Comparison of ENCODE assay signal across 9 cellular contexts in the genomic region with DNA sequence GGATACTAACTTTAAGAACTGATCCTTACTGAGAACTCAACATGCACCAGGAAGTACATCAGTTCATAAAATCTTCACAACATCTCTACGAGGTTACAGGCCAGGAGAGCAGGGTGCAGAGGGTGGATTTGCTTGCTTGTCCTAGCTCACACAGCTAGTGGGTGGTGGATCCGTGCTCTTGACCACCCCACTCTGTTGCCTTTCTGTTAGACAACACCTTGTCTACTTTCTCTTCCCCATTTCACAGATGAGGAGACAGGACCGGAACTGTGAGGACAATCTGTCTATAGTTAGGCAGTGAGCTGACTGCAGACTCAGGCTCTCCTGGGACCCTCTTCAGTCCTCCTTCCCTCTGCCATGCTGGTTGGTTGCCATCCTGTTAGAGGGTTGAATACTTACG.
DNase-seq lines count a peak whose midpoint lies in the region; ATAC-seq and TF ChIP-seq lines count a peak whose summit lies in the region.
"Had no signal": no experiment of that assay in that cellular context is flagged by ENCODE, and none has a peak within 500 bp of the region (broad histone marks: within the 10 kb centered on the region; RNA-seq: fewer than 3 reads in every experiment).

No MANE protein-coding gene starts in this region.

- peaks cover 75% of the 10 kb centered on the region for H3K4me1 Mint-ChIP-seq in nephron

- peaks cover 8% of the 10 kb centered on the region for H3K27me3 Mint-ChIP-seq in nephron (ENCODE audit: low read depth)

- peak overlapping the region; percentile 88 for H3K4me2 ChIP-seq in Karpas-422 (ENCODE audit: low read depth, low read length, poor library complexity, severe bottlenecking)

- peak overlapping the region; percentile 97 for H3K27ac ChIP-seq in Karpas-422 (ENCODE audit: low read length)

- peak overlapping the region; percentile 60 for H3K4me3 ChIP-seq in Karpas-422 (ENCODE audit: low read length)

- H3K4me3 Mint-ChIP-seq in nephron = peak overlapping the region in 1 of 3 experiments; percentile 6

- ATAC-seq in GM18861 (IDR thresholded peaks at IDR 0.05; ENCODE audit: unreplicated experiment) = peak; percentile 77
- peak; percentile 84 for ATAC-seq in HG02571 (IDR thresholded peaks at IDR 0.05; ENCODE audit: unreplicated experiment)

- H3K27me3 ChIP-seq in Karpas-422 (ENCODE audit: low read length) = no peaks in the 10 kb centered on the region

- H3K9me3 ChIP-seq in Karpas-422 (ENCODE audit: low read length) = no peaks in the 10 kb centered on the region

- peak overlapping the region; percentile 78 to 93 (median 91) for H3K27ac Mint-ChIP-seq in nephron

- peak overlapping the region; percentile 65 for H3K9ac ChIP-seq in Karpas-422 (ENCODE audit: low read length)

- no peaks in the 10 kb centered on the region for H3K9me3 Mint-ChIP-seq in nephron

- no peaks in the 10 kb centered on the region for H3K36me3 Mint-ChIP-seq in nephron (ENCODE audit: low read depth)

- H3K79me2 ChIP-seq in Karpas-422 (ENCODE audit: low read length) = no peaks in the 10 kb centered on the region

- DNase-seq in Karpas-422 (peak; percentile 96), cerebellar nuclear complex (lab: John Stamatoyannopoulos, UW) (no peak), iPS-NIHi7 (ENCODE audit: extremely low spot score) (no peak), NCI-H2196 (lab: John Stamatoyannopoulos, UW; ENCODE audit: unreplicated experiment) (no peak)
- DNase-seq in activated CD4-positive, CD25-positive, alpha-beta regulatory T cell treated with anti-CD3 and anti-CD28 coated beads, Interleukin-2, amount 50 U/mL, for 72 hours = no peak
- DNase-seq: NCI-H1048 had no signal

- H4K20me1 ChIP-seq in Karpas-422 (ENCODE audit: insufficient read depth, low read depth, low read length) = no peaks in the 10 kb centered on the region

- peaks cover 76% of the 10 kb centered on the region for H3K4me1 ChIP-seq in Karpas-422 (ENCODE audit: low read length)

- H2AFZ ChIP-seq in Karpas-422 (ENCODE audit: low read length) = no peak overlapping the region

- H3K9me2 ChIP-seq in Karpas-422 (replicated peaks; ENCODE audit: insufficient read depth, low read length) = no peaks in the 10 kb centered on the region

- no peaks in the 10 kb centered on the region for H3K36me3 ChIP-seq in Karpas-422 (ENCODE audit: insufficient read depth, low read length)

- TF ChIP-seq CTCF in nephron (IDR thresholded peaks at IDR 0.05; ENCODE audit: unreplicated experiment in 3 of 3) = no peak
